Comparison of ENCODE assay signal across 19 cellular contexts in genomic region chr3:49716169-49716568, GRCh38. TPM values are rescaled to one million over a fixed set of nuclear protein-coding genes. Genes with fewer than 3 reads are reported as not detected.
DNase-seq lines count a peak whose midpoint lies in the region; ATAC-seq, FAIRE-seq and TF ChIP-seq lines count a peak whose summit lies in the region.
"Had no signal": no experiment of that assay in that cellular context is flagged by ENCODE, and none has a peak within 500 bp of the region (broad histone marks: within the 10 kb centered on the region; RNA-seq: fewer than 3 reads in every experiment).

No MANE protein-coding gene starts in this region.

- no peak overlapping the region for H3K27ac ChIP-seq in right cardiac atrium (ENCODE audit: low read length)
- no peak overlapping the region for H3K27ac ChIP-seq in right atrium auricular region
- H3K27ac ChIP-seq in kidney (ENCODE audit: low read depth in 2 of 2, low read length in 2 of 2), result no peak overlapping the region
- H3K27ac ChIP-seq: KMS-11 had no signal

- DNase-seq in right cardiac atrium, result peak in 2 of 3 donors; percentile 22 to 39
- no peak for DNase-seq in right atrium auricular region (ENCODE audit: low spot score)
- DNase-seq in kidney, result peak; percentile 52
- peak; percentile 62 for DNase-seq in posterior vena cava (ENCODE audit: low spot score)
- no peak for DNase-seq in AG08395 (ENCODE audit: low spot score)
- DNase-seq in DMS53 treated with DMSO at 0.1 percent for 48 hours (lab: John Stamatoyannopoulos, UW; ENCODE audit: unreplicated experiment), result no peak
- DNase-seq: DMS153, EL, NCI-H1436, NCI-H2029, NCI-H2171 treated with DMSO at 0.1 percent for 48 hours, NCI-H748 treated with DMSO at 0.1 percent for 48 hours had no signal

- no peak overlapping the region for H3K4me3 Mint-ChIP-seq in activated T-helper 17 cell treated with anti-CD3 and anti-CD28 coated beads, Interleukin-2, amount 50 U/mL, for 72 hours
- H3K4me3 Mint-ChIP-seq: CD14-positive monocyte, H9 had no signal

- H3K9me3 Mint-ChIP-seq in activated T-helper 17 cell treated with anti-CD3 and anti-CD28 coated beads, Interleukin-2, amount 50 U/mL, for 72 hours, result no peaks in the 10 kb centered on the region
- H3K9me3 Mint-ChIP-seq: H9 had no signal

- WGBS in right cardiac atrium, result 93% methylated on average over 7 of the region's 7 CpGs

- H3K36me3 ChIP-seq in right atrium auricular region (peaks cover 18% of the 10 kb centered on the region), kidney (ENCODE audit: control insufficient read depth in 1 of 2, insufficient read depth in 2 of 2, low read length in 2 of 2) (peaks cover 4 to 18% of the 10 kb centered on the region in 2 donors)

- H3K9me3 ChIP-seq in right cardiac atrium (ENCODE audit: control insufficient read depth, low read length) (no peaks in the 10 kb centered on the region), right atrium auricular region (no peaks in the 10 kb centered on the region), kidney (ENCODE audit: control insufficient read depth in 1 of 2, low read length in 2 of 2) (no peaks in the 10 kb centered on the region)

- peaks cover 18% of the 10 kb centered on the region for H3K36me3 Mint-ChIP-seq in activated T-helper 17 cell treated with anti-CD3 and anti-CD28 coated beads, Interleukin-2, amount 50 U/mL, for 72 hours (ENCODE audit: low read depth)

- TF ChIP-seq CTCF in right atrium auricular region (IDR thresholded peaks at IDR 0.05) (no peak), kidney (IDR thresholded peaks at IDR 0.05; ENCODE audit: borderline replicate concordance, extremely low read depth, insufficient read depth) (no peak)

- no peak for FAIRE-seq in kidney (lab: Jason Lieb, UNC)
- FAIRE-seq: HepG2 had no signal

- H3K4me1 ChIP-seq in right cardiac atrium (ENCODE audit: control insufficient read depth, insufficient read depth, low read length) (no peaks in the 10 kb centered on the region), right atrium auricular region (peaks cover 0 to 14% of the 10 kb centered on the region in 2 donors), kidney (ENCODE audit: control insufficient read depth in 1 of 2, insufficient read depth in 1 of 2, low read depth in 1 of 2, low read length in 2 of 2) (peaks cover 0 to 9% of the 10 kb centered on the region in 2 donors)

- H3K27ac Mint-ChIP-seq in activated T-helper 17 cell treated with anti-CD3 and anti-CD28 coated beads, Interleukin-2, amount 50 U/mL, for 72 hours, result no peak overlapping the region

- peaks cover 8% of the 10 kb centered on the region for H3K4me1 Mint-ChIP-seq in activated T-helper 17 cell treated with anti-CD3 and anti-CD28 coated beads, Interleukin-2, amount 50 U/mL, for 72 hours

- H3K4me3 ChIP-seq in right cardiac atrium (ENCODE audit: low read length) (no peak overlapping the region), right atrium auricular region (no peak overlapping the region), kidney (ENCODE audit: low read length in 2 of 2) (no peak overlapping the region)

- H3K9ac ChIP-seq in kidney (ENCODE audit: low read length in 2 of 2), result no peak overlapping the region
- H3K9ac ChIP-seq: KMS-11 had no signal

- ATAC-seq in right cardiac atrium, result no peak
- ATAC-seq in activated T-helper 17 cell treated with anti-CD3 and anti-CD28 coated beads, Interleukin-2, amount 50 U/mL, for 72 hours (replicated peaks), result no peak
- ATAC-seq: HepG2 had no signal

- intact Hi-C loops in right cardiac atrium (cut with DNase I), result no loop called here
- intact Hi-C loops in kidney (cut with DNase I), result no loop called here
- intact Hi-C loops in posterior vena cava (cut with DNase I), result no loop called here

- no peaks in the 10 kb centered on the region for H3K27me3 Mint-ChIP-seq in activated T-helper 17 cell treated with anti-CD3 and anti-CD28 coated beads, Interleukin-2, amount 50 U/mL, for 72 hours

- no peaks in the 10 kb centered on the region for H3K27me3 ChIP-seq in right cardiac atrium (ENCODE audit: control insufficient read depth, insufficient read depth)
- H3K27me3 ChIP-seq in right atrium auricular region, result no peaks in the 10 kb centered on the region

RNA-seq across cellular contexts. Expression of gene AMIGO3, which starts 3.3 kb away (rescaled TPM):
- total RNA-seq in right cardiac atrium, result under 1 TPM in 1 of 4 donors, not detected in 3; 0.09 TPM
- 0.57 TPM for polyA plus RNA-seq in right cardiac atrium
- 1 to 10 TPM in 1 of 2 donors, under 1 TPM in 1; 0.44 to 1.1 TPM for total RNA-seq in right atrium auricular region
- not detected for total RNA-seq in kidney
- polyA plus RNA-seq in kidney (ENCODE audit: insufficient read depth, low read depth, low replicate concordance), result 0.73 TPM
- not detected for total RNA-seq in posterior vena cava
- under 1 TPM in 1 of 2 donors, not detected in 1; 0.29 TPM for total RNA-seq in activated T-helper 17 cell treated with anti-CD3 and anti-CD28 coated beads, Interleukin-2, amount 50 U/mL, for 72 hours
- total RNA-seq: A673, NCI-H460 had no signal
- polyA plus RNA-seq: CD14-positive monocyte, HepG2 had no signal

RNA-seq across cellular contexts. Expression of gene GMPPB, which starts 7.6 kb away (rescaled TPM):
- total RNA-seq in right cardiac atrium, result 10 to 100 TPM; 12.6 to 34.7 (median 19.6) TPM
- 13.2 TPM for polyA plus RNA-seq in right cardiac atrium
- total RNA-seq in right atrium auricular region, result 10 to 100 TPM; 12.0 to 21.7 TPM
- 37.4 TPM for total RNA-seq in kidney
- 25.0 TPM for polyA plus RNA-seq in kidney (ENCODE audit: insufficient read depth, low read depth, low replicate concordance)
- total RNA-seq in posterior vena cava, result 10 to 100 TPM; 28.8 to 29.6 TPM
- total RNA-seq in activated T-helper 17 cell treated with anti-CD3 and anti-CD28 coated beads, Interleukin-2, amount 50 U/mL, for 72 hours, result 10 to 100 TPM; 22.4 to 38.7 TPM

RNA-seq across cellular contexts. Expression of gene RNF123, which starts 26.8 kb away (rescaled TPM):
- total RNA-seq in right cardiac atrium (10 to 100 TPM; 36.6 to 44.6 (median 41.8) TPM), right atrium auricular region (10 to 100 TPM; 29.1 to 29.8 TPM), kidney (43.7 TPM), posterior vena cava (10 to 100 TPM; 28.3 to 29.5 TPM)
- polyA plus RNA-seq in right cardiac atrium (24.4 TPM), kidney (ENCODE audit: insufficient read depth, low read depth, low replicate concordance) (41.7 TPM)
- 10 to 100 TPM; 22.8 to 44.5 TPM for total RNA-seq in activated T-helper 17 cell treated with anti-CD3 and anti-CD28 coated beads, Interleukin-2, amount 50 U/mL, for 72 hours

RNA-seq across cellular contexts. Expression of gene MST1, which starts 26.9 kb away (rescaled TPM):
- total RNA-seq in right cardiac atrium (1 to 10 TPM; 3.5 to 7.5 (median 6.6) TPM), right atrium auricular region (1 to 10 TPM; 3.9 to 8.0 TPM), kidney (77.3 TPM), posterior vena cava (1 to 10 TPM; 3.0 to 9.1 TPM)
- polyA plus RNA-seq in right cardiac atrium (6.2 TPM), kidney (ENCODE audit: insufficient read depth, low read depth, low replicate concordance) (152 TPM)
- total RNA-seq in activated T-helper 17 cell treated with anti-CD3 and anti-CD28 coated beads, Interleukin-2, amount 50 U/mL, for 72 hours, result 10 to 100 TPM in 1 of 2 donors, 1 to 10 TPM in 1; 8.4 to 28.2 TPM

RNA-seq across cellular contexts. Expression of gene APEH, which starts 42.0 kb away (rescaled TPM):
- total RNA-seq in right cardiac atrium, result 100 to 1,000 TPM in 1 of 4 donors, 10 to 100 TPM in 3; 75.7 to 110 (median 93.6) TPM
- polyA plus RNA-seq in right cardiac atrium, result 37.4 TPM
- 10 to 100 TPM; 61.1 to 67.5 TPM for total RNA-seq in right atrium auricular region
- total RNA-seq in kidney, result 143 TPM
- 138 TPM for polyA plus RNA-seq in kidney (ENCODE audit: insufficient read depth, low read depth, low replicate concordance)
- total RNA-seq in posterior vena cava, result 10 to 100 TPM; 51.8 to 52.5 TPM
- total RNA-seq in activated T-helper 17 cell treated with anti-CD3 and anti-CD28 coated beads, Interleukin-2, amount 50 U/mL, for 72 hours, result 100 to 1,000 TPM in 1 of 2 donors, 10 to 100 TPM in 1; 88.6 to 184 TPM

Comparison
In these comparisons a context has a peak if more than half of its experiments do, and no peak if none do; other contexts are left out.
1. DNase-seq: peak in right cardiac atrium (2 of 3), kidney (single experiment) and posterior vena cava (single experiment); none in right atrium auricular region (single experiment), AG08395 (single experiment) and DMS53 treated with DMSO at 0.1 percent for 48 hours (single experiment).